In genomic region chr2:185187421-185187820, GRCh38 we compare ENCODE assay signal across 21 cellular contexts.
"Had no signal": no experiment of that assay in that cellular context is flagged by ENCODE, and none has a peak within 500 bp of the region (broad histone marks: within the 10 kb centered on the region; RNA-seq: fewer than 3 reads in every experiment).

No MANE protein-coding gene starts in this region.

- H3K36me3 ChIP-seq: adrenal gland, colonic mucosa, heart right ventricle, left lung, neural progenitor cell, thyroid gland had no signal

- H3K4me2 ChIP-seq: neural progenitor cell, smooth muscle cell had no signal

- DNase-seq: activated CD4-positive, alpha-beta T cell treated with anti-CD3 and anti-CD28 coated beads for 1 hour; activated CD4-positive, alpha-beta T cell treated with anti-CD3 and anti-CD28 coated beads, Interleukin-2, amount 50 U/mL, for 1 hour; activated CD8-positive, alpha-beta T cell treated with anti-CD3 and anti-CD28 coated beads, Interleukin-2, amount 10 ng/mL, durations not matched to agents 7 days and 5 days; activated gamma-delta T cell treated with Interleukin-2 at 50 U/mL for 16 hours; adrenal gland; colonic mucosa; dorsolateral prefrontal cortex; heart right ventricle; left lung; naive thymus-derived CD8-positive, alpha-beta T cell; posterior cingulate gyrus; stimulated activated CD4-positive, alpha-beta T cell treated with anti-CD3 and anti-CD28 coated beads, Interleukin-15, amount 100 ng/mL, for 24 hours; stimulated activated CD8-positive, alpha-beta memory T cell treated with anti-CD3 and anti-CD28 coated beads, Interleukin-4, amount 100 ng/mL, for 48 hours; stimulated activated naive CD4-positive, alpha-beta T cell treated with Interleukin-2 at 50 U/mL for 16 hours; substantia nigra; thyroid gland had no signal

- ATAC-seq: activated CD8-positive, alpha-beta T cell treated with anti-CD3 and anti-CD28 coated beads, Interleukin-2, amount 10 ng/mL, durations not matched to agents 7 days and 5 days; heart right ventricle; left lung; sciatic nerve had no signal

- H3K4me1 ChIP-seq: adrenal gland, colonic mucosa, heart right ventricle, left lung, neural progenitor cell, thyroid gland had no signal

- H3K4me3 ChIP-seq: adrenal gland, colonic mucosa, dorsolateral prefrontal cortex, heart right ventricle, left lung, lung, neural progenitor cell, smooth muscle cell, thyroid gland had no signal

- H3K9me3 ChIP-seq: adrenal gland, colonic mucosa, thyroid gland had no signal

- H2AFZ ChIP-seq: neural progenitor cell had no signal

- H3K27me3 ChIP-seq: adrenal gland, colonic mucosa, dorsolateral prefrontal cortex, heart right ventricle, left lung, neural progenitor cell, thyroid gland had no signal

- H3K27ac ChIP-seq: adrenal gland, colonic mucosa, epithelial cell of prostate, heart right ventricle, left lung, neural progenitor cell, thyroid gland had no signal

- H3K9ac ChIP-seq: neural progenitor cell had no signal
